ENCODE assay signal across 1 cellular context in the genomic region with DNA sequence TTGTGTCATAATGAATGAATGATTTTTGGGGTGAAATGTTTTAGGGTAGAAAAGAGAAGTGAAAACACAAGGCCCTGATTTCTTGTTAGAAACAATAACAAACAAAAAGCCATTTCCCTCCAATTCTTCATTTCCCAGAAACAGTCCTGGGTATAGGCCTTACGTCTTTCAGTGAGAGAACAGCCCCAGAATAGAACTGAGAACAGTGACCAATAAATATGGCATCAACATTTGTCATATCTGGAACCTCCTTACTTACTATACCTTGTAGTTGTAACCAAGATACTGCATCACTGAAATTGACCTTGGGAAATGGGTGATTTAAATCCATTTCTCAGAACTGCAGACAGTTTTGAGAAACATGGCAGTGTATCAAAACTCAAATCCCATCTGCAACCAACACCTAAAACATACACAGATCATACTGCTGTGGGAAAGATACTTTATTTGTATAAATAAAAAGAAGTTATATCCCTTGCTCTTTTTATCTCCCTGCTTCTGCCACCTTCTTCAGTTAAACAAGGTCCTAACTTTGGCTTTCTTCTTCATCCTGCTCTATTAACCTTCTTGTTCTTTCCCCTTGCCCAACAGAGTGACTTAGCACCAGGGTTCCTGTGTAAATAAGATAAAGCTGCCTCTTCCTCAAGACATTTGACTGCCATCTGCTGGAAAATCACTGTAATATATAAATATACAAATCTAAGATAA.
A peak's percentile ranks its signal among the peaks of the same experiment; 100 is the strongest.
TF ChIP-seq lines count a peak whose summit lies in the region.

No MANE protein-coding gene starts in this region.

TF ChIP-seq in K562, 482 proteins besides CTCF, POLR2A, EP300 and RAD21 (continued from another document and continues in another):
- TF ChIP-seq GMEB1 (CRISPR knock-in tag; IDR thresholded peaks at IDR 0.05): no peak
- TF ChIP-seq GTF2F1 (IDR thresholded peaks at IDR 0.05; ENCODE audit: low read depth, low read length): no peak
- TF ChIP-seq RUNX1 (IDR thresholded peaks at IDR 0.05; ENCODE audit: low read depth): no peak
- no peak for TF ChIP-seq RFX5 (IDR thresholded peaks at IDR 0.05; ENCODE audit: low read depth, low read length)
- TF ChIP-seq RBBP5 (IDR thresholded peaks at IDR 0.05; ENCODE audit: borderline replicate concordance, insufficient read depth, low read length, poor library complexity, severe bottlenecking): no peak
- no peak for TF ChIP-seq RBM34 (IDR thresholded peaks at IDR 0.05; ENCODE audit: borderline replicate concordance, insufficient read depth, low read length)
- no peak for TF ChIP-seq ZNF133 (CRISPR knock-in tag; IDR thresholded peaks at IDR 0.05)
- no peak for TF ChIP-seq TRIM25 (IDR thresholded peaks at IDR 0.05; ENCODE audit: borderline replicate concordance)
- TF ChIP-seq RFX1 (IDR thresholded peaks at IDR 0.05): peak; percentile 8; the same call in 1 of the 2 replicates
- TF ChIP-seq COPS2 (conservative IDR thresholded peaks at IDR 0.05): no peak
- peak; percentile 84 to 94 for TF ChIP-seq ARNT (IDR thresholded peaks at IDR 0.05)
- no peak for TF ChIP-seq SFPQ (IDR thresholded peaks at IDR 0.05; ENCODE audit: low read depth, low read length)
- 0 out of 2 replicates have a peak, but pooled peaks have one; percentile 47 for TF ChIP-seq SMAD4 (CRISPR knock-in tag; conservative IDR thresholded peaks at IDR 0.05)
- no peak for TF ChIP-seq ZC3H4 (CRISPR knock-in tag; IDR thresholded peaks at IDR 0.05; ENCODE audit: borderline replicate concordance)
- TF ChIP-seq RCOR1 (IDR thresholded peaks at IDR 0.05; ENCODE audit: borderline replicate concordance in 1 of 2, low read depth in 2 of 2, low read length in 2 of 2): peak; percentile 78 to 93; a peak in 3 of 4 replicates
- TF ChIP-seq ZNF174 (CRISPR knock-in tag; IDR thresholded peaks at IDR 0.05): no peak
- TF ChIP-seq, protein P1, sequence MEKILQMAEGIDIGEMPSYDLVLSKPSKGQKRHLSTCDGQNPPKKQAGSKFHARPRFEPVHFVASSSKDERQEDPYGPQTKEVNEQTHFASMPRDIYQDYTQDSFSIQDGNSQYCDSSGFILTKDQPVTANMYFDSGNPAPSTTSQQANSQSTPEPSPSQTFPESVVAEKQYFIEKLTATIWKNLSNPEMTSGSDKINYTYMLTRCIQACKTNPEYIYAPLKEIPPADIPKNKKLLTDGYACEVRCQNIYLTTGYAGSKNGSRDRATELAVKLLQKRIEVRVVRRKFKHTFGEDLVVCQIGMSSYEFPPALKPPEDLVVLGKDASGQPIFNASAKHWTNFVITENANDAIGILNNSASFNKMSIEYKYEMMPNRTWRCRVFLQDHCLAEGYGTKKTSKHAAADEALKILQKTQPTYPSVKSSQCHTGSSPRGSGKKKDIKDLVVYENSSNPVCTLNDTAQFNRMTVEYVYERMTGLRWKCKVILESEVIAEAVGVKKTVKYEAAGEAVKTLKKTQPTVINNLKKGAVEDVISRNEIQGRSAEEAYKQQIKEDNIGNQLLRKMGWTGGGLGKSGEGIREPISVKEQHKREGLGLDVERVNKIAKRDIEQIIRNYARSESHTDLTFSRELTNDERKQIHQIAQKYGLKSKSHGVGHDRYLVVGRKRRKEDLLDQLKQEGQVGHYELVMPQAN (IDR thresholded peaks at IDR 0.05; ENCODE audit: borderline replicate concordance): no peak
- TF ChIP-seq, protein P2, sequence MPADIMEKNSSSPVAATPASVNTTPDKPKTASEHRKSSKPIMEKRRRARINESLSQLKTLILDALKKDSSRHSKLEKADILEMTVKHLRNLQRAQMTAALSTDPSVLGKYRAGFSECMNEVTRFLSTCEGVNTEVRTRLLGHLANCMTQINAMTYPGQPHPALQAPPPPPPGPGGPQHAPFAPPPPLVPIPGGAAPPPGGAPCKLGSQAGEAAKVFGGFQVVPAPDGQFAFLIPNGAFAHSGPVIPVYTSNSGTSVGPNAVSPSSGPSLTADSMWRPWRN (IDR thresholded peaks at IDR 0.05; ENCODE audit: low read depth): peak; percentile 35; the same call in 1 of the 2 replicates
- no peak for TF ChIP-seq HSF4 (CRISPR knock-in tag; IDR thresholded peaks at IDR 0.05; ENCODE audit: borderline replicate concordance)
- TF ChIP-seq CREBBP (IDR thresholded peaks at IDR 0.05; ENCODE audit: low read depth, low read length): no peak
- TF ChIP-seq L3MBTL2 (IDR thresholded peaks at IDR 0.05): no peak
- peak; percentile 82 for TF ChIP-seq PML (IDR thresholded peaks at IDR 0.05; ENCODE audit: low read length)
- TF ChIP-seq BRCA1 (IDR thresholded peaks at IDR 0.05): no peak
- TF ChIP-seq BRCA1 (CRISPR knock-in tag; IDR thresholded peaks at IDR 0.05): no peak
- no peak for TF ChIP-seq ZNF77 (CRISPR knock-in tag; IDR thresholded peaks at IDR 0.05)
- TF ChIP-seq HMGN3 (IDR thresholded peaks at IDR 0.05; ENCODE audit: borderline replicate concordance, extremely low read depth, insufficient read length, low read depth, low read length): no peak
- TF ChIP-seq, protein P3, sequence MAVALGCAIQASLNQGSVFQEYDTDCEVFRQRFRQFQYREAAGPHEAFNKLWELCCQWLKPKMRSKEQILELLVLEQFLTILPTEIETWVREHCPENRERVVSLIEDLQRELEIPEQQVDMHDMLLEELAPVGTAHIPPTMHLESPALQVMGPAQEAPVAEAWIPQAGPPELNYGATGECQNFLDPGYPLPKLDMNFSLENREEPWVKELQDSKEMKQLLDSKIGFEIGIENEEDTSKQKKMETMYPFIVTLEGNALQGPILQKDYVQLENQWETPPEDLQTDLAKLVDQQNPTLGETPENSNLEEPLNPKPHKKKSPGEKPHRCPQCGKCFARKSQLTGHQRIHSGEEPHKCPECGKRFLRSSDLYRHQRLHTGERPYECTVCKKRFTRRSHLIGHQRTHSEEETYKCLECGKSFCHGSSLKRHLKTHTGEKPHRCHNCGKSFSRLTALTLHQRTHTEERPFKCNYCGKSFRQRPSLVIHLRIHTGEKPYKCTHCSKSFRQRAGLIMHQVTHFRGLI (CRISPR knock-in tag; IDR thresholded peaks at IDR 0.05): no peak
- TF ChIP-seq, protein P4, sequence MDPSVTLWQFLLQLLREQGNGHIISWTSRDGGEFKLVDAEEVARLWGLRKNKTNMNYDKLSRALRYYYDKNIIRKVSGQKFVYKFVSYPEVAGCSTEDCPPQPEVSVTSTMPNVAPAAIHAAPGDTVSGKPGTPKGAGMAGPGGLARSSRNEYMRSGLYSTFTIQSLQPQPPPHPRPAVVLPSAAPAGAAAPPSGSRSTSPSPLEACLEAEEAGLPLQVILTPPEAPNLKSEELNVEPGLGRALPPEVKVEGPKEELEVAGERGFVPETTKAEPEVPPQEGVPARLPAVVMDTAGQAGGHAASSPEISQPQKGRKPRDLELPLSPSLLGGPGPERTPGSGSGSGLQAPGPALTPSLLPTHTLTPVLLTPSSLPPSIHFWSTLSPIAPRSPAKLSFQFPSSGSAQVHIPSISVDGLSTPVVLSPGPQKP (CRISPR knock-in tag; IDR thresholded peaks at IDR 0.05): no peak
- no peak for TF ChIP-seq ZNF444 (CRISPR knock-in tag; IDR thresholded peaks at IDR 0.05)
- TF ChIP-seq CEBPB (tag; IDR thresholded peaks at IDR 0.05): peak; percentile 97
- 0 out of 2 replicates have a peak, but pooled peaks have one; percentile 9 for TF ChIP-seq CXXC5 (CRISPR knock-in tag; IDR thresholded peaks at IDR 0.05)
- TF ChIP-seq ETV6 (IDR thresholded peaks at IDR 0.05; ENCODE audit: borderline replicate concordance in 1 of 2, low read depth in 2 of 2, low read length in 1 of 2): no peak; a peak in 1 of 4 replicates
- no peak for TF ChIP-seq ETV6 (CRISPR knock-in tag; IDR thresholded peaks at IDR 0.05; ENCODE audit: borderline replicate concordance)
- no peak for TF ChIP-seq ZNF717 (CRISPR knock-in tag; IDR thresholded peaks at IDR 0.05)
- no peak for TF ChIP-seq BCL6 (CRISPR knock-in tag; IDR thresholded peaks at IDR 0.05)
- TF ChIP-seq MYC (IDR thresholded peaks at IDR 0.05; ENCODE audit: low read depth, low read length): peak; percentile 58; the same call in 1 of the 2 replicates
- TF ChIP-seq MYC (CRISPR knock-in tag; IDR thresholded peaks at IDR 0.05; ENCODE audit: borderline replicate concordance, low read depth): no peak
- TF ChIP-seq ZNF644 (tag; IDR thresholded peaks at IDR 0.05; ENCODE audit: low read depth): no peak
- no peak for TF ChIP-seq PRMT5 (CRISPR knock-in tag; IDR thresholded peaks at IDR 0.05)
- TF ChIP-seq ATF6 (CRISPR knock-in tag; IDR thresholded peaks at IDR 0.05): no peak
- TF ChIP-seq, protein P5, sequence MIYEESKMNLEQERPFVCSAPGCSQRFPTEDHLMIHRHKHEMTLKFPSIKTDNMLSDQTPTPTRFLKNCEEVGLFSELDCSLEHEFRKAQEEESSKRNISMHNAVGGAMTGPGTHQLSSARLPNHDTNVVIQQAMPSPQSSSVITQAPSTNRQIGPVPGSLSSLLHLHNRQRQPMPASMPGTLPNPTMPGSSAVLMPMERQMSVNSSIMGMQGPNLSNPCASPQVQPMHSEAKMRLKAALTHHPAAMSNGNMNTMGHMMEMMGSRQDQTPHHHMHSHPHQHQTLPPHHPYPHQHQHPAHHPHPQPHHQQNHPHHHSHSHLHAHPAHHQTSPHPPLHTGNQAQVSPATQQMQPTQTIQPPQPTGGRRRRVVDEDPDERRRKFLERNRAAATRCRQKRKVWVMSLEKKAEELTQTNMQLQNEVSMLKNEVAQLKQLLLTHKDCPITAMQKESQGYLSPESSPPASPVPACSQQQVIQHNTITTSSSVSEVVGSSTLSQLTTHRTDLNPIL (CRISPR knock-in tag; IDR thresholded peaks at IDR 0.05): no peak
- TF ChIP-seq ZNF280A (IDR thresholded peaks at IDR 0.05; ENCODE audit: low read depth, partially characterized antibody): no peak
- TF ChIP-seq BMI1 (IDR thresholded peaks at IDR 0.05; ENCODE audit: low read length): no peak
- TF ChIP-seq, protein P6, sequence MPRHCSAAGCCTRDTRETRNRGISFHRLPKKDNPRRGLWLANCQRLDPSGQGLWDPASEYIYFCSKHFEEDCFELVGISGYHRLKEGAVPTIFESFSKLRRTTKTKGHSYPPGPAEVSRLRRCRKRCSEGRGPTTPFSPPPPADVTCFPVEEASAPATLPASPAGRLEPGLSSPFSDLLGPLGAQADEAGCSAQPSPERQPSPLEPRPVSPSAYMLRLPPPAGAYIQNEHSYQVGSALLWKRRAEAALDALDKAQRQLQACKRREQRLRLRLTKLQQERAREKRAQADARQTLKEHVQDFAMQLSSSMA (CRISPR knock-in tag; IDR thresholded peaks at IDR 0.05): no peak
- TF ChIP-seq BACH1 (tag; IDR thresholded peaks at IDR 0.05): no peak; the same call in 1 of the 2 replicates
